13 cellular contexts compared by ENCODE assay signal in the genomic region with DNA sequence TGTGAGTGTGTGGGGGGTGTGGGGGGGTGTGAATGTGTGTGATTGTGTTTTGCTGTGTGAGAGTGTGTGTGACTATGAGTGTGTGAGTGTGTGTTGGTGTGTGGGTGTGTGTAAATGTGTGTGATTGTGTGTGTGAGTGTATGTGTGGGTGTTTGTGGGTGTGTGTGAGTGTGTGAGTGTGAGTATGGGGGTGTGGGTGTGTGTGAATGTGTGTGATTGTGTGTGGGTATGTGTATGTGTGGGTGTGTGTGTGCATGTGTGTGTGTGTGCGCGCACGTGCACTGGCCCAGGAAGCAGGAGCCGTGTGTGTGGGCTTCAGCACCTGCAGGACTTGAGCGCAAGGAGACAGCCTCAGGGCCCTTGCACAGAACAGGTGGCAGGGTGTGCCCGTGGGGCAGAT. TPM values are rescaled to one million over a fixed set of nuclear protein-coding genes. Genes with fewer than 3 reads are reported as not detected.
DNase-seq lines count a peak whose midpoint lies in the region; ATAC-seq, FAIRE-seq and TF ChIP-seq lines count a peak whose summit lies in the region.
"Not testable (repeated sequence)": the region's sequence is repeated elsewhere in the genome, so short reads cannot be mapped to it uniquely, and the experiment has no call there.
"Had no signal": no experiment of that assay in that cellular context is flagged by ENCODE, and none has a peak within 500 bp of the region (broad histone marks: within the 10 kb centered on the region; RNA-seq: fewer than 3 reads in every experiment).

No MANE protein-coding gene starts in this region.

- not testable (repeated sequence) for H3K79me2 ChIP-seq in HepG2 (ENCODE audit: insufficient read depth, low read length)

- WGBS in HepG2 (ENCODE audit: low lambda C conversion rate), result 57% methylated on average over 5 of the region's 6 CpGs

- H3K9me3 ChIP-seq in HepG2 (ENCODE audit: low read length); upper lobe of right lung: not testable (repeated sequence)

- not testable (repeated sequence) for H3K27me3 ChIP-seq in HepG2 (ENCODE audit: control insufficient read depth in 1 of 2, insufficient read depth in 2 of 2, low read length in 2 of 2); upper lobe of right lung

- TF ChIP-seq POLR2A in GM12891 (IDR thresholded peaks at IDR 0.05; ENCODE audit: low read depth, low read length); HepG2 (IDR thresholded peaks at IDR 0.05; ENCODE audit: insufficient read depth in 1 of 2, low read depth in 2 of 2, low read length in 2 of 2): not testable (repeated sequence)

- H3K9ac ChIP-seq in HepG2 (ENCODE audit: insufficient read depth, low read depth, low read length), result not testable (repeated sequence)

- not testable (repeated sequence) for H3K4me2 ChIP-seq in HepG2 (ENCODE audit: low read depth, low read length)

- not testable (repeated sequence) for H3K4me3 ChIP-seq in coronary artery; HepG2 (replicated peaks in 1 of 3; ENCODE audit: insufficient read depth in 1 of 3, low read depth in 2 of 3, low read length in 3 of 3); upper lobe of right lung

- not testable (repeated sequence) for TF ChIP-seq EP300 in HepG2 (IDR thresholded peaks at IDR 0.05; ENCODE audit: low read depth in 2 of 2, low read length in 2 of 2); HepG2 (CRISPR knock-in tag; IDR thresholded peaks at IDR 0.05; ENCODE audit: borderline replicate concordance)

- not testable (repeated sequence) for TF ChIP-seq RAD21 in HepG2 (CRISPR knock-in tag; IDR thresholded peaks at IDR 0.05)

- not testable (repeated sequence) for H3K27ac Mint-ChIP-seq in activated B cell treated with CpG ODN at 0.5 μM for 24 hours; activated naive CD8-positive, alpha-beta T cell
- peak overlapping the region; percentile 98 to 100 (median 100) for H3K27ac Mint-ChIP-seq in nephron

- not testable (repeated sequence) for H3K9me3 Mint-ChIP-seq in activated B cell treated with CpG ODN at 0.5 μM for 24 hours; activated naive CD8-positive, alpha-beta T cell (ENCODE audit: low read depth); nephron

- CTCF ChIA-PET in activated B cell treated with CpG ODN at 0.5 μM for 24 hours (lab: Charles Lee); HepG2 (lab: Yijun Ruan, JAX; ENCODE audit: low intra/inter-chr PET ratio, low total read pairs): not testable (repeated sequence)

- H4K20me1 ChIP-seq in HepG2 (ENCODE audit: insufficient read depth, low read length), result not testable (repeated sequence)

- ATAC-seq in activated B cell treated with CpG ODN at 0.5 μM for 24 hours (ENCODE audit: low read depth); HepG2; upper lobe of right lung: not testable (repeated sequence)

- H3K27me3 Mint-ChIP-seq in activated B cell treated with CpG ODN at 0.5 μM for 24 hours; activated naive CD8-positive, alpha-beta T cell; nephron (ENCODE audit: low read depth): not testable (repeated sequence)

- H3K4me1 ChIP-seq in HepG2 (ENCODE audit: insufficient read depth, low read length); upper lobe of right lung: not testable (repeated sequence)

- not testable (repeated sequence) for H3K27ac ChIP-seq in coronary artery; HepG2 (ENCODE audit: extremely low read length, insufficient read depth, low read length); upper lobe of right lung

- not testable (repeated sequence) for H3K36me3 ChIP-seq in HepG2 (replicated peaks in 1 of 2; ENCODE audit: control insufficient read depth in 1 of 2, insufficient read depth in 2 of 2, low read length in 2 of 2); upper lobe of right lung

- not testable (repeated sequence) for BruUV-seq in HepG2 (replicated peaks; lab: Mats Ljungman, UMichigan)

- in situ Hi-C loops in HepG2 (cut with HindIII; ENCODE audit: extremely low pct_ligation_motif_present, low pct_unique_long_range_greater_than_20kb), result not testable (repeated sequence)

- H3K36me3 Mint-ChIP-seq in activated B cell treated with CpG ODN at 0.5 μM for 24 hours (ENCODE audit: low read depth); activated naive CD8-positive, alpha-beta T cell; nephron (ENCODE audit: low read depth): not testable (repeated sequence)

- peak overlapping the region; percentile 32 for H3K4me3 Mint-ChIP-seq in activated B cell treated with CpG ODN at 0.5 μM for 24 hours
- H3K4me3 Mint-ChIP-seq in activated naive CD8-positive, alpha-beta T cell, result peak overlapping the region; percentile 23
- H3K4me3 Mint-ChIP-seq in nephron, result peak overlapping the region; percentile 76 to 91 (median 88)

- H3K4me1 Mint-ChIP-seq in activated B cell treated with CpG ODN at 0.5 μM for 24 hours, result peaks cover 29% of the 10 kb centered on the region
- H3K4me1 Mint-ChIP-seq in activated naive CD8-positive, alpha-beta T cell (ENCODE audit: low read depth), result peaks cover 21% of the 10 kb centered on the region
- H3K4me1 Mint-ChIP-seq in nephron, result peaks cover 21% of the 10 kb centered on the region

- POLR2A ChIA-PET in activated B cell treated with CpG ODN at 0.5 μM for 24 hours (lab: Charles Lee); HepG2 (lab: Yijun Ruan, JAX): not testable (repeated sequence)

- TF ChIP-seq CTCF in activated B cell treated with CpG ODN at 0.5 μM for 24 hours (IDR thresholded peaks at IDR 0.05); coronary artery (IDR thresholded peaks at IDR 0.05); HepG2 (CRISPR knock-in tag; IDR thresholded peaks at IDR 0.05); nephron (IDR thresholded peaks at IDR 0.05; ENCODE audit: unreplicated experiment in 3 of 3); upper lobe of right lung (IDR thresholded peaks at IDR 0.05): not testable (repeated sequence)

- not testable (repeated sequence) for DNase-seq in GM12891 (ENCODE audit: insufficient read length, low spot score); activated B cell treated with CpG ODN at 0.5 μM for 24 hours; HepG2 (ENCODE audit: low spot score)
- DNase-seq in coronary artery (ENCODE audit: low spot score) (peak; percentile 4), upper lobe of right lung (peak; percentile 25)

- intact Hi-C loops in activated B cell treated with CpG ODN at 0.5 μM for 24 hours (cut with micrococcal nuclease); HepG2 (cut with micrococcal nuclease; ENCODE audit: unreplicated experiment); upper lobe of right lung (cut with DNase I): not testable (repeated sequence)

- not testable (repeated sequence) for H2AFZ ChIP-seq in HepG2 (ENCODE audit: low read length)

- FAIRE-seq in GM12891 (lab: Jason Lieb, UNC), result peak; percentile 45
- not testable (repeated sequence) for FAIRE-seq in HepG2 (lab: Jason Lieb, UNC)

RNA-seq across cellular contexts. Expression of gene GGTLC2, which starts 8.2 kb away (rescaled TPM):
- polyA plus RNA-seq in GM12891 (2012; ENCODE audit: low read depth, missing spikeins), result not detected
- not detected in 2 replicates for total RNA-seq in activated B cell treated with CpG ODN at 0.5 μM for 24 hours
- not detected in 2 replicates for total RNA-seq in HepG2 (2016; rRNA removed; fragmentation: Illumina TruSeq; extraction: Trizol)
- not detected in 2 replicates for total RNA-seq in HepG2 (2016; cell fraction: cytosol; rRNA removed; fragmentation: Illumina TruSeq; extraction: Trizol; ENCODE audit: low read depth)
- not detected in 2 replicates for total RNA-seq in HepG2 (2016; cell fraction: insoluble cytoplasmic fraction; rRNA removed; fragmentation: Illumina TruSeq; extraction: Trizol)
- not detected in 2 replicates for total RNA-seq in HepG2 (2016; cell fraction: membrane; rRNA removed; fragmentation: Illumina TruSeq; extraction: Trizol)
- total RNA-seq in HepG2 (2016; cell fraction: nucleus; rRNA removed; fragmentation: Illumina TruSeq; extraction: Trizol), result not detected in 2 replicates
- polyA plus RNA-seq in HepG2 (2011; rRNA removed), result not detected in 2 replicates
- 0.06 and 0.07 TPM in 2 replicates for polyA plus RNA-seq in HepG2 (2011; cell fraction: cytosol; rRNA removed)
- polyA plus RNA-seq in HepG2 (2011; cell fraction: nucleus; rRNA removed), result 0.43 TPM in 1 of 2 replicates, not detected in the other
- not detected in 2 replicates for polyA plus RNA-seq in HepG2 (2012)
- polyA plus RNA-seq in HepG2 (2016; cell fraction: cytosol; fragmentation: Illumina TruSeq; extraction: Trizol; ENCODE audit: low read depth), result not detected in 2 replicates
- not detected in 2 replicates for polyA plus RNA-seq in HepG2 (2016; cell fraction: insoluble cytoplasmic fraction; fragmentation: Illumina TruSeq; extraction: Trizol; ENCODE audit: low read depth)
- polyA plus RNA-seq in HepG2 (2016; cell fraction: membrane; fragmentation: Illumina TruSeq; extraction: Trizol; ENCODE audit: low read depth), result not detected in 2 replicates
- not detected in 2 replicates for polyA plus RNA-seq in HepG2 (2016; cell fraction: nucleus; fragmentation: Illumina TruSeq; extraction: Trizol; ENCODE audit: insufficient read depth, low read depth)
- polyA minus RNA-seq in HepG2 (2011; rRNA and poly(A)+ RNA removed; ENCODE audit: low replicate concordance), result not detected in 2 replicates
- polyA minus RNA-seq in HepG2 (2011; cell fraction: cytosol; rRNA and poly(A)+ RNA removed), result not detected in 2 replicates
- polyA minus RNA-seq in HepG2 (2011; cell fraction: nucleus; rRNA and poly(A)+ RNA removed), result not detected in 2 replicates
- total RNA-seq in upper lobe of right lung, result 6.5 TPM
- total RNA-seq: CD4-positive, alpha-beta T cell; GM23338; H9; HFFc6; HT1080 had no signal
- polyA plus RNA-seq: AG04450, GM23338 had no signal

Comparison
In these comparisons a context has a peak if more than half of its experiments do, and no peak if none do; other contexts are left out.
1. H3K4me3 Mint-ChIP-seq: peak in every context shown above with its lines; median percentile 88 in nephron; 32 in activated B cell treated with CpG ODN at 0.5 μM for 24 hours; 23 in activated naive CD8-positive, alpha-beta T cell.